ENCODE assay signal across 1 cellular context in genomic region chr7:27131390-27131819, GRCh38.
TF ChIP-seq lines count a peak whose summit lies in the region.

No MANE protein-coding gene starts in this region.

TF ChIP-seq in IMR-90, 13 proteins besides CTCF, POLR2A, EP300 and RAD21:
- TF ChIP-seq NFE2L2 (IDR thresholded peaks at IDR 0.05; ENCODE audit: low read depth, low read length) = no peak
- TF ChIP-seq MXI1 (IDR thresholded peaks at IDR 0.05; ENCODE audit: borderline replicate concordance, low read depth, low read length) = no peak
- TF ChIP-seq SMC3 (IDR thresholded peaks at IDR 0.05; ENCODE audit: low read depth, low read length) = no peak
- TF ChIP-seq USF2 (IDR thresholded peaks at IDR 0.05; ENCODE audit: low read depth, low read length) = no peak
- TF ChIP-seq RCOR1 (IDR thresholded peaks at IDR 0.05; ENCODE audit: insufficient replicate concordance, low read length) = no peak
- TF ChIP-seq FOS (IDR thresholded peaks at IDR 0.05; ENCODE audit: low read depth, low read length) = no peak
- TF ChIP-seq MAFK (IDR thresholded peaks at IDR 0.05; ENCODE audit: low read depth, low read length) = no peak
- TF ChIP-seq CHD1 (IDR thresholded peaks at IDR 0.05; ENCODE audit: low read depth, low read length) = no peak
- no peak for TF ChIP-seq BHLHE40 (IDR thresholded peaks at IDR 0.05; ENCODE audit: low read depth, low read length)
- TF ChIP-seq RFX5 (IDR thresholded peaks at IDR 0.05; ENCODE audit: low read depth, low read length) = no peak
- no peak for TF ChIP-seq MAZ (IDR thresholded peaks at IDR 0.05; ENCODE audit: borderline replicate concordance, low read depth, low read length)
- TF ChIP-seq, protein P1, sequence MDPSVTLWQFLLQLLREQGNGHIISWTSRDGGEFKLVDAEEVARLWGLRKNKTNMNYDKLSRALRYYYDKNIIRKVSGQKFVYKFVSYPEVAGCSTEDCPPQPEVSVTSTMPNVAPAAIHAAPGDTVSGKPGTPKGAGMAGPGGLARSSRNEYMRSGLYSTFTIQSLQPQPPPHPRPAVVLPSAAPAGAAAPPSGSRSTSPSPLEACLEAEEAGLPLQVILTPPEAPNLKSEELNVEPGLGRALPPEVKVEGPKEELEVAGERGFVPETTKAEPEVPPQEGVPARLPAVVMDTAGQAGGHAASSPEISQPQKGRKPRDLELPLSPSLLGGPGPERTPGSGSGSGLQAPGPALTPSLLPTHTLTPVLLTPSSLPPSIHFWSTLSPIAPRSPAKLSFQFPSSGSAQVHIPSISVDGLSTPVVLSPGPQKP (IDR thresholded peaks at IDR 0.05; ENCODE audit: borderline replicate concordance, low read depth, low read length) = no peak
- TF ChIP-seq CEBPB (IDR thresholded peaks at IDR 0.05; ENCODE audit: low read depth, low read length) = no peak
